8 cellular contexts compared by ENCODE assay signal in genomic region chr22:27113211-27114030, GRCh38.
DNase-seq lines count a peak whose midpoint lies in the region; ATAC-seq and FAIRE-seq lines count a peak whose summit lies in the region.

No MANE protein-coding gene starts in this region.

- ATAC-seq in HG03520 (IDR thresholded peaks at IDR 0.05; ENCODE audit: unreplicated experiment) (no peak), GM21737 (IDR thresholded peaks at IDR 0.05; ENCODE audit: unreplicated experiment) (no peak), HG03432 (IDR thresholded peaks at IDR 0.05; ENCODE audit: unreplicated experiment) (no peak)

- H3K9me3 ChIP-seq in SJSA1 (replicated peaks) = no peaks in the 10 kb centered on the region

- H3K36me3 ChIP-seq in SJSA1 = no peaks in the 10 kb centered on the region

- DNase-seq in GM04504 (ENCODE audit: low read depth) (peak; percentile 92), SJSA1 (ENCODE audit: low read depth in 1 of 2, low spot score in 2 of 2) (peak; percentile 89 to 91), frontal cortex (ENCODE audit: low spot score in 2 of 2) (peak; percentile 22 to 64), putamen (ENCODE audit: low spot score) (peak; percentile 50), GM19238 (ENCODE audit: insufficient read length, low spot score) (no peak)

- no peaks in the 10 kb centered on the region for H3K27me3 ChIP-seq in SJSA1 (replicated peaks)

- H3K4me1 ChIP-seq in SJSA1 (replicated peaks) = peaks cover 74% of the 10 kb centered on the region

- FAIRE-seq in frontal cortex (lab: Jason Lieb, UNC) = no peak

- H3K27ac ChIP-seq in SJSA1 = peak overlapping the region; percentile 83

- H3K4me3 ChIP-seq in SJSA1 = no peak overlapping the region
